Comparison of ENCODE assay signal across 21 cellular contexts in genomic region chr11:33449798-33450197, GRCh38.
DNase-seq lines count a peak whose midpoint lies in the region; ATAC-seq and TF ChIP-seq lines count a peak whose summit lies in the region.
"Had no signal": no experiment of that assay in that cellular context is flagged by ENCODE, and none has a peak within 500 bp of the region (broad histone marks: within the 10 kb centered on the region; RNA-seq: fewer than 3 reads in every experiment).

No MANE protein-coding gene starts in this region.

- peak; percentile 37 for DNase-seq in DMS79 (lab: John Stamatoyannopoulos, UW)
- peak; percentile 63 for DNase-seq in NCI-H69 (lab: John Stamatoyannopoulos, UW)
- peak; percentile 51 for DNase-seq in astrocyte of the spinal cord (ENCODE audit: low read depth, low spot score)
- peak; percentile 82 for DNase-seq in kidney tubule cell (ENCODE audit: low spot score)
- DNase-seq in NOMO-1 treated with DMSO at 0.1 percent for 48 hours (lab: John Stamatoyannopoulos, UW; ENCODE audit: unreplicated experiment): no peak
- no peak for DNase-seq in NOMO-1 (lab: John Stamatoyannopoulos, UW; ENCODE audit: unreplicated experiment in 2 of 2)
- DNase-seq in NCI-H2171 treated with DMSO at 0.1 percent for 48 hours (lab: John Stamatoyannopoulos, UW): no peak
- DNase-seq: activated CD4-positive, alpha-beta T cell treated with anti-CD3 and anti-CD28 coated beads, Interleukin-2, amount 10 ng/mL, durations not matched to agents 24 days and 14 days; activated CD8-positive, alpha-beta memory T cell treated with anti-CD3 and anti-CD28 coated beads, Interleukin-2, amount 10 ng/mL, durations not matched to agents 7 days and 5 days; activated naive CD4-positive, alpha-beta T cell treated with anti-CD3 and anti-CD28 coated beads, Interleukin-2, amount 10 ng/mL, durations not matched to agents 7 days and 5 days; aorta; CD8-positive, alpha-beta T cell; cerebellar nuclear complex; erythroblast; NCI-H1048; NCI-H2081; NCI-H524 treated with DMSO at 0.1 percent for 48 hours; small intestine; testis had no signal

- TF ChIP-seq CTCF in astrocyte of the spinal cord (IDR thresholded peaks at IDR 0.05; ENCODE audit: low read depth, low read length): no peak

- no peak overlapping the region for H3K4me3 ChIP-seq in astrocyte of the spinal cord (ENCODE audit: low read depth, low read length)
- H3K4me3 ChIP-seq: testis had no signal

- in situ Hi-C loops in astrocyte of the spinal cord (cut with HindIII; ENCODE audit: low sequenced_read_pairs): no loop called here

- no peak for ATAC-seq in HG03439 (IDR thresholded peaks at IDR 0.05; ENCODE audit: unreplicated experiment)
- ATAC-seq: activated CD8-positive, alpha-beta memory T cell treated with anti-CD3 and anti-CD28 coated beads, Interleukin-2, amount 10 ng/mL, durations not matched to agents 7 days and 5 days; CD8-positive, alpha-beta T cell; stimulated activated memory B cell treated with anti-CD40 and anti-IgM and Interleukin-4, amounts not matched to agents 10 μg/mL and 1 μg/mL and 100 μg/mL, for 72 hours had no signal

Comparison
In these comparisons a context has a peak if more than half of its experiments do, and no peak if none do; other contexts are left out.
1. DNase-seq: peak in DMS79 (single experiment), NCI-H69 (single experiment), astrocyte of the spinal cord (single experiment) and kidney tubule cell (single experiment); none in NOMO-1 treated with DMSO at 0.1 percent for 48 hours (single experiment), NOMO-1 (0 of 2) and NCI-H2171 treated with DMSO at 0.1 percent for 48 hours (single experiment).